ENCODE assay signal across 1 cellular context in the genomic region with DNA sequence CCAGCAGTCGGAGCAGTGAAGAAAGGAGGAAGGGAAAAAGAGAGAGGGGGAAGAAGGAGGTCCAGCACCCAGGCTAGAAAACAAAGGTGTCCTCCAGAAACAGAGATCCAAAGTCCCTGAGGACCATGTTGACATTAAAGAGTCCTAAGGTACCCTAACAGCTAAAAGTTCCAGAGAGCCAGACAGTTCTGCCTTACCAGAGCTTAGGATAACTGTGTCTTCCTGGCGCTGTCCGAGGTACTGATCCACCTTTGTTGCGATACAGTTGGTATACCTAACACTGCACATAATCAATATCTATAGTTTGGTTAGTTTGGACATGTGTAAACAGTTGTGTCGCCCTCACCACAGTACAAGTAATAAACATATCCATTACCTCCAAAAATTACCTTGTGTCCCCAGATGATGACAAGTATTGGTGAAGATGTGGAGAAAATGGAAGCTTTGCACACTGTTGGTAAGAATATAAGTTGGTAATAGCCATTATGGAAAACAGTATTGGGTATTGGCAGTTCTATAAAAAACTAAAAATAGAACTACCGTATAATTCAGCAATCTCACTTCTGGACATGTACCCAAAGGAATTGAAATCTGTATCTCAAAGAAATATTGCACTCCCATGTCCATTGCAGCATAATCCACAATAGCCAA.
TF ChIP-seq lines count a peak whose summit lies in the region.

No MANE protein-coding gene starts in this region.

TF ChIP-seq in HepG2, 621 proteins besides CTCF, POLR2A, EP300 and RAD21 (continued from another document):
- TF ChIP-seq, protein P1, sequence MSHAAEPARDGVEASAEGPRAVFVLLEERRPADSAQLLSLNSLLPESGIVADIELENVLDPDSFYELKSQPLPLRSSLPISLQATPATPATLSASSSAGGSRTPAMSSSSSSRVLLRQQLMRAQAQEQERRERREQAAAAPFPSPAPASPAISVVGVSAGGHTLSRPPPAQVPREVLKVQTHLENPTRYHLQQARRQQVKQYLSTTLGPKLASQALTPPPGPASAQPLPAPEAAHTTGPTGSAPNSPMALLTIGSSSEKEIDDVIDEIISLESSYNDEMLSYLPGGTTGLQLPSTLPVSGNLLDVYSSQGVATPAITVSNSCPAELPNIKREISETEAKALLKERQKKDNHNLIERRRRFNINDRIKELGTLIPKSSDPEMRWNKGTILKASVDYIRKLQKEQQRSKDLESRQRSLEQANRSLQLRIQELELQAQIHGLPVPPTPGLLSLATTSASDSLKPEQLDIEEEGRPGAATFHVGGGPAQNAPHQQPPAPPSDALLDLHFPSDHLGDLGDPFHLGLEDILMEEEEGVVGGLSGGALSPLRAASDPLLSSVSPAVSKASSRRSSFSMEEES (CRISPR knock-in tag; IDR thresholded peaks at IDR 0.05) = peak; percentile 42; the same call in 1 of the 2 replicates
- no peak for TF ChIP-seq ZNF564 (CRISPR knock-in tag; IDR thresholded peaks at IDR 0.05)
- TF ChIP-seq, protein P2, sequence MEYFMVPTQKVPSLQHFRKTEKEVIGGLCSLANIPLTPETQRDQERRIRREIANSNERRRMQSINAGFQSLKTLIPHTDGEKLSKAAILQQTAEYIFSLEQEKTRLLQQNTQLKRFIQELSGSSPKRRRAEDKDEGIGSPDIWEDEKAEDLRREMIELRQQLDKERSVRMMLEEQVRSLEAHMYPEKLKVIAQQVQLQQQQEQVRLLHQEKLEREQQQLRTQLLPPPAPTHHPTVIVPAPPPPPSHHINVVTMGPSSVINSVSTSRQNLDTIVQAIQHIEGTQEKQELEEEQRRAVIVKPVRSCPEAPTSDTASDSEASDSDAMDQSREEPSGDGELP (IDR thresholded peaks at IDR 0.05; ENCODE audit: borderline replicate concordance, low read depth) = no peak
- 0 out of 4 replicates have a peak, but pooled peaks of 1 of the 2 experiments have one; percentile 23 for TF ChIP-seq KLF16 (CRISPR knock-in tag; IDR thresholded peaks at IDR 0.05)
- TF ChIP-seq, protein P3, sequence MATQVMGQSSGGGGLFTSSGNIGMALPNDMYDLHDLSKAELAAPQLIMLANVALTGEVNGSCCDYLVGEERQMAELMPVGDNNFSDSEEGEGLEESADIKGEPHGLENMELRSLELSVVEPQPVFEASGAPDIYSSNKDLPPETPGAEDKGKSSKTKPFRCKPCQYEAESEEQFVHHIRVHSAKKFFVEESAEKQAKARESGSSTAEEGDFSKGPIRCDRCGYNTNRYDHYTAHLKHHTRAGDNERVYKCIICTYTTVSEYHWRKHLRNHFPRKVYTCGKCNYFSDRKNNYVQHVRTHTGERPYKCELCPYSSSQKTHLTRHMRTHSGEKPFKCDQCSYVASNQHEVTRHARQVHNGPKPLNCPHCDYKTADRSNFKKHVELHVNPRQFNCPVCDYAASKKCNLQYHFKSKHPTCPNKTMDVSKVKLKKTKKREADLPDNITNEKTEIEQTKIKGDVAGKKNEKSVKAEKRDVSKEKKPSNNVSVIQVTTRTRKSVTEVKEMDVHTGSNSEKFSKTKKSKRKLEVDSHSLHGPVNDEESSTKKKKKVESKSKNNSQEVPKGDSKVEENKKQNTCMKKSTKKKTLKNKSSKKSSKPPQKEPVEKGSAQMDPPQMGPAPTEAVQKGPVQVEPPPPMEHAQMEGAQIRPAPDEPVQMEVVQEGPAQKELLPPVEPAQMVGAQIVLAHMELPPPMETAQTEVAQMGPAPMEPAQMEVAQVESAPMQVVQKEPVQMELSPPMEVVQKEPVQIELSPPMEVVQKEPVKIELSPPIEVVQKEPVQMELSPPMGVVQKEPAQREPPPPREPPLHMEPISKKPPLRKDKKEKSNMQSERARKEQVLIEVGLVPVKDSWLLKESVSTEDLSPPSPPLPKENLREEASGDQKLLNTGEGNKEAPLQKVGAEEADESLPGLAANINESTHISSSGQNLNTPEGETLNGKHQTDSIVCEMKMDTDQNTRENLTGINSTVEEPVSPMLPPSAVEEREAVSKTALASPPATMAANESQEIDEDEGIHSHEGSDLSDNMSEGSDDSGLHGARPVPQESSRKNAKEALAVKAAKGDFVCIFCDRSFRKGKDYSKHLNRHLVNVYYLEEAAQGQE (IDR thresholded peaks at IDR 0.05; ENCODE audit: borderline replicate concordance in 1 of 2, low read depth in 1 of 2, low read length in 2 of 2) = peak; percentile 76 to 99
- 0 out of 2 replicates have a peak, but pooled peaks have one; percentile 29 for TF ChIP-seq HDAC2 (CRISPR knock-in tag; IDR thresholded peaks at IDR 0.05)
- TF ChIP-seq, protein P4, sequence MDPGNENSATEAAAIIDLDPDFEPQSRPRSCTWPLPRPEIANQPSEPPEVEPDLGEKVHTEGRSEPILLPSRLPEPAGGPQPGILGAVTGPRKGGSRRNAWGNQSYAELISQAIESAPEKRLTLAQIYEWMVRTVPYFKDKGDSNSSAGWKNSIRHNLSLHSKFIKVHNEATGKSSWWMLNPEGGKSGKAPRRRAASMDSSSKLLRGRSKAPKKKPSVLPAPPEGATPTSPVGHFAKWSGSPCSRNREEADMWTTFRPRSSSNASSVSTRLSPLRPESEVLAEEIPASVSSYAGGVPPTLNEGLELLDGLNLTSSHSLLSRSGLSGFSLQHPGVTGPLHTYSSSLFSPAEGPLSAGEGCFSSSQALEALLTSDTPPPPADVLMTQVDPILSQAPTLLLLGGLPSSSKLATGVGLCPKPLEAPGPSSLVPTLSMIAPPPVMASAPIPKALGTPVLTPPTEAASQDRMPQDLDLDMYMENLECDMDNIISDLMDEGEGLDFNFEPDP (CRISPR knock-in tag; conservative IDR thresholded peaks at IDR 0.05) = 0 out of 2 replicates have a peak, but pooled peaks have one; percentile 12
- peak; percentile 19; the same call in 1 of the 2 replicates for TF ChIP-seq RARA (CRISPR knock-in tag; IDR thresholded peaks at IDR 0.05)
- 0 out of 2 replicates have a peak, but pooled peaks have one; percentile 34 for TF ChIP-seq PRMT3 (CRISPR knock-in tag; IDR thresholded peaks at IDR 0.05; ENCODE audit: borderline replicate concordance, low read depth)
- TF ChIP-seq, protein P5, sequence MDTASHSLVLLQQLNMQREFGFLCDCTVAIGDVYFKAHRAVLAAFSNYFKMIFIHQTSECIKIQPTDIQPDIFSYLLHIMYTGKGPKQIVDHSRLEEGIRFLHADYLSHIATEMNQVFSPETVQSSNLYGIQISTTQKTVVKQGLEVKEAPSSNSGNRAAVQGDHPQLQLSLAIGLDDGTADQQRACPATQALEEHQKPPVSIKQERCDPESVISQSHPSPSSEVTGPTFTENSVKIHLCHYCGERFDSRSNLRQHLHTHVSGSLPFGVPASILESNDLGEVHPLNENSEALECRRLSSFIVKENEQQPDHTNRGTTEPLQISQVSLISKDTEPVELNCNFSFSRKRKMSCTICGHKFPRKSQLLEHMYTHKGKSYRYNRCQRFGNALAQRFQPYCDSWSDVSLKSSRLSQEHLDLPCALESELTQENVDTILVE (CRISPR knock-in tag; IDR thresholded peaks at IDR 0.05) = 0 out of 2 replicates have a peak, but pooled peaks have one; percentile 26
- TF ChIP-seq MIER2 (CRISPR knock-in tag; IDR thresholded peaks at IDR 0.05) = peak; percentile 97
- peak; percentile 79 for TF ChIP-seq WIZ (CRISPR knock-in tag; IDR thresholded peaks at IDR 0.05)
